16 cellular contexts compared by ENCODE assay signal in genomic region chr6:127716425-127716930, GRCh38.
"Had no signal": no experiment of that assay in that cellular context is flagged by ENCODE, and none has a peak within 500 bp of the region (broad histone marks: within the 10 kb centered on the region; RNA-seq: fewer than 3 reads in every experiment).

No MANE protein-coding gene starts in this region.

- ATAC-seq: effector memory CD8-positive, alpha-beta T cell; pancreas had no signal

- H3K4me1 Mint-ChIP-seq: neural crest cell had no signal

- H3K4me3 ChIP-seq: left ventricle myocardium inferior, pancreas, stomach, thoracic aorta had no signal

- H3K9me3 Mint-ChIP-seq: activated T-cell treated with anti-CD3 and anti-CD28 coated beads, Interleukin-2, amount 50 U/mL, for 24 hours; dendritic cell treated with granulocyte-macrophage colony-stimulating factor and Interleukin-4, amounts not matched to agents 40 ng/mL and 50 ng/mL, for 4 days; effector memory CD8-positive, alpha-beta T cell; neural crest cell had no signal

- H3K27me3 ChIP-seq: pancreas, stomach had no signal

- H3K4me3 Mint-ChIP-seq: activated T-cell treated with anti-CD3 and anti-CD28 coated beads, Interleukin-2, amount 50 U/mL, for 24 hours; dendritic cell treated with granulocyte-macrophage colony-stimulating factor and Interleukin-4, amounts not matched to agents 40 ng/mL and 50 ng/mL, for 4 days; effector memory CD8-positive, alpha-beta T cell; neural crest cell had no signal

- H3K4me1 ChIP-seq: pancreas had no signal

- H3K27me3 Mint-ChIP-seq: activated T-cell treated with anti-CD3 and anti-CD28 coated beads, Interleukin-2, amount 50 U/mL, for 24 hours; dendritic cell treated with granulocyte-macrophage colony-stimulating factor and Interleukin-4, amounts not matched to agents 40 ng/mL and 50 ng/mL, for 4 days; effector memory CD8-positive, alpha-beta T cell had no signal

- H3K27ac ChIP-seq: left ventricle myocardium inferior, pancreas, stomach, thoracic aorta had no signal

- H3K27ac Mint-ChIP-seq: activated T-cell treated with anti-CD3 and anti-CD28 coated beads, Interleukin-2, amount 50 U/mL, for 24 hours; dendritic cell treated with granulocyte-macrophage colony-stimulating factor and Interleukin-4, amounts not matched to agents 40 ng/mL and 50 ng/mL, for 4 days had no signal

- H3K9me3 ChIP-seq: left ventricle myocardium inferior, pancreas, stomach, thoracic aorta had no signal

- DNase-seq: activated CD4-positive, alpha-beta T cell treated with anti-CD3 and anti-CD28 coated beads, Interleukin-2, amount 50 U/mL, for 4 hours; activated CD4-positive, CD25-positive, alpha-beta regulatory T cell; activated gamma-delta T cell; activated T-cell treated with anti-CD3 and anti-CD28 coated beads, Interleukin-2, amount 50 U/mL, for 24 hours; central memory CD4-positive, alpha-beta T cell; effector memory CD8-positive, alpha-beta T cell; head of caudate nucleus; left ventricle myocardium inferior; mesendoderm; pancreas; stimulated activated CD4-positive, alpha-beta T cell treated with anti-CD3 and anti-CD28 coated beads, Interleukin-4, amount 100 ng/mL, for 4 hours; stomach; T-helper 2 cell had no signal

- H3K36me3 ChIP-seq: left ventricle myocardium inferior, pancreas, stomach, thoracic aorta had no signal
